ENCODE assay signal across 23 cellular contexts in the genomic region with DNA sequence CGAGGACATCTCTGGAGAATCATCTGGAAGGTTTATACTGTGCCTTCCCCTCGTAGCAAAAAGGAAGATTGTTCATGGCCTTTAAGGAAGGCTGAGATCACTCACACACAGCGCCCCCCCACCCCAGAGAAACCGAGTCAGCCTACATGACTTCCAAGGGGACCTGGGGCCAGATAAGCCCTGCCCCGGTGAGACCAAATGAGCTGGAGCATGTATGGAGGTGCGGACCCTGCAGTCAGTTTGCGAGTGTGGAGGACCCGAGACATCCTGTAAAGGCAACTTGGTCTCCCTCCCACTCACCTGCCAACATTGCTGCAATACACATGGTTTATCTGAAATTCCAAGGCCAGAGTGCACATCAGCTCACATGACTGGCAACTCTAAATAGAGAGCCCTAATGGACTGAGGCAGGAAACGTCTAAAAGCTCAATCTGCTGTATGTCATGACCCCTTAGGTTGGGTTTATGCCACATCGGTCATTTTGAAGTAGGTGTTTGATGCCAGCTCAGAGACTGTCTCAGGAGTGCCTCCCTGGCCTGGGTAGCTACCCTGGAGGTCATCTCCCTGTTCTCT.
"Had no signal": no experiment of that assay in that cellular context is flagged by ENCODE, and none has a peak within 500 bp of the region (broad histone marks: within the 10 kb centered on the region; RNA-seq: fewer than 3 reads in every experiment).

No MANE protein-coding gene starts in this region.

- ATAC-seq: gastroesophageal sphincter; left cardiac atrium; left ventricle myocardium superior; natural killer cell treated with Interleukin-12 subunit alpha and Interleukin-12 subunit beta and Interleukin-15 and Interleukin-18, amount 100 ng/mL, for 72 hours; right cardiac atrium; stimulated activated naive B cell treated with anti-CD40 and anti-IgM and Interleukin-4, amounts not matched to agents 10 μg/mL and 1 μg/mL and 100 μg/mL, for 72 hours; stimulated activated naive CD8-positive, alpha-beta T cell treated with anti-CD3 and anti-CD28 coated beads, Interleukin-15, amount 100 ng/mL, for 72 hours; upper lobe of right lung had no signal

- H3K9me3 ChIP-seq: esophagus squamous epithelium, gastroesophageal sphincter, ovary, testis, upper lobe of right lung, vagina had no signal

- H3K4me1 ChIP-seq: esophagus squamous epithelium, gastroesophageal sphincter, neural progenitor cell, tibial nerve, upper lobe of right lung, vagina had no signal

- H3K36me3 ChIP-seq: neural progenitor cell, ovary, upper lobe of right lung, vagina had no signal

- H3K27me3 ChIP-seq: esophagus squamous epithelium, gastroesophageal sphincter, neural progenitor cell, ovary, testis, tibial nerve, upper lobe of right lung, vagina had no signal

- H3K36me3 Mint-ChIP-seq: neural progenitor cell had no signal

- H3K9me3 Mint-ChIP-seq: natural killer cell treated with Interleukin-12 subunit alpha and Interleukin-12 subunit beta and Interleukin-15 and Interleukin-18, amount 100 ng/mL, for 72 hours; neural progenitor cell had no signal

- H3K4me3 Mint-ChIP-seq: dendritic cell treated with granulocyte-macrophage colony-stimulating factor and Interleukin-4, amounts not matched to agents 40 ng/mL and 50 ng/mL, for 4 days; natural killer cell treated with Interleukin-12 subunit alpha and Interleukin-12 subunit beta and Interleukin-15 and Interleukin-18, amount 100 ng/mL, for 72 hours; neural progenitor cell; stimulated activated naive B cell treated with anti-CD40 and anti-IgM and Interleukin-4, amounts not matched to agents 10 μg/mL and 1 μg/mL and 100 μg/mL, for 72 hours; stimulated activated naive CD8-positive, alpha-beta T cell treated with anti-CD3 and anti-CD28 coated beads, Interleukin-15, amount 100 ng/mL, for 72 hours had no signal

- H3K27ac Mint-ChIP-seq: dendritic cell treated with granulocyte-macrophage colony-stimulating factor and Interleukin-4, amounts not matched to agents 40 ng/mL and 50 ng/mL, for 4 days; natural killer cell treated with Interleukin-12 subunit alpha and Interleukin-12 subunit beta and Interleukin-15 and Interleukin-18, amount 100 ng/mL, for 72 hours; progenitor cell of endocrine pancreas; stimulated activated naive B cell treated with anti-CD40 and anti-IgM and Interleukin-4, amounts not matched to agents 10 μg/mL and 1 μg/mL and 100 μg/mL, for 72 hours had no signal

- H3K27me3 Mint-ChIP-seq: dendritic cell treated with granulocyte-macrophage colony-stimulating factor and Interleukin-4, amounts not matched to agents 40 ng/mL and 50 ng/mL, for 4 days; natural killer cell treated with Interleukin-12 subunit alpha and Interleukin-12 subunit beta and Interleukin-15 and Interleukin-18, amount 100 ng/mL, for 72 hours; progenitor cell of endocrine pancreas; stimulated activated naive B cell treated with anti-CD40 and anti-IgM and Interleukin-4, amounts not matched to agents 10 μg/mL and 1 μg/mL and 100 μg/mL, for 72 hours; stimulated activated naive CD8-positive, alpha-beta T cell treated with anti-CD3 and anti-CD28 coated beads, Interleukin-15, amount 100 ng/mL, for 72 hours had no signal

- H3K4me3 ChIP-seq: esophagus squamous epithelium, gastroesophageal sphincter, neural progenitor cell, ovary, smooth muscle cell, testis, tibial nerve, upper lobe of right lung, vagina had no signal

- DNase-seq: esophagus squamous epithelium; foreskin fibroblast; glutamatergic neuron; kidney; left cardiac atrium; left ventricle myocardium superior; mammary epithelial cell; nucleus accumbens; ovary; stimulated activated CD4-positive, alpha-beta T cell treated with anti-CD3 and anti-CD28 coated beads, Interleukin-4, amount 100 ng/mL, for 24 hours; stimulated activated naive B cell treated with anti-CD40 and anti-IgM and Interleukin-4, amounts not matched to agents 10 μg/mL and 1 μg/mL and 100 μg/mL, for 72 hours; stimulated activated naive CD8-positive, alpha-beta T cell treated with anti-CD3 and anti-CD28 coated beads, Interleukin-15, amount 100 ng/mL, for 72 hours; testis; upper lobe of right lung had no signal

- H3K27ac ChIP-seq: esophagus squamous epithelium, gastroesophageal sphincter, neural progenitor cell, ovary, testis, tibial nerve, upper lobe of right lung, vagina had no signal
